ENCODE assay signal across 21 cellular contexts in the genomic region with DNA sequence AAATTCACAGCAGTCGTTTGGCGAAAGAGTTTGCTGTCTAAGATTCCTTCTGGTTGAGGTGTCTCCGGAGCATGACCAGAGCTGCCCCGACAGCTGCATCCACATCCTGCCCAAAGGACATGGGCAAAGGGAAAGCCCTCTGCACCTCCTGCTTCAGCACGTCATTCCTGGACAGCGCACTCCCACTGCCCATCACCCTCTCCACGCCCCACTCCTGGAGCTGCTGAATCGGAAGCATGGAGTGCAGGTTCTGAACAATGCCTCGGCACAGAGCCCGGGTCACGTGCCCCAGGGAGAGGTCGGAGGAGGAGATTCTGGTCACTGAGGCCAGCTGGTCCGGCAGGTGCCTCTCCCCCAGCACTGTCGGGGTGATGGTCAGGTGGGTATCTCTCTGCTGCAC. TPM values are rescaled to one million over a fixed set of nuclear protein-coding genes. Genes with fewer than 3 reads are reported as not detected.
A peak's percentile ranks its signal among the peaks of the same experiment; 100 is the strongest.
DNase-seq lines count a peak whose midpoint lies in the region; FAIRE-seq and TF ChIP-seq lines count a peak whose summit lies in the region.
"Had no signal": no experiment of that assay in that cellular context is flagged by ENCODE, and none has a peak within 500 bp of the region (broad histone marks: within the 10 kb centered on the region; RNA-seq: fewer than 3 reads in every experiment).

No MANE protein-coding gene starts in this region.

- no peak for TF ChIP-seq CTCF in HEK293 (tag by site-specific recombination; IDR thresholded peaks at IDR 0.05)

- no peaks in the 10 kb centered on the region for H3K27me3 ChIP-seq in SJCRH30

- no peak for FAIRE-seq in GM19239 (lab: Jason Lieb, UNC)
- FAIRE-seq: GM12891, GM18507, H1 had no signal

- H3K36me3 ChIP-seq in HEK293 (ENCODE audit: control insufficient read depth in 2 of 2, insufficient read depth in 1 of 2, low read length in 2 of 2): peaks cover 39 to 84% of the 10 kb centered on the region in 2 experiments
- peaks cover 13% of the 10 kb centered on the region; the same call in 1 of the 2 replicates for H3K36me3 ChIP-seq in SJCRH30

- TF ChIP-seq EP300 in Ishikawa (IDR thresholded peaks at IDR 0.05; ENCODE audit: borderline replicate concordance): no peak

- H3K4me1 ChIP-seq in HEK293 (ENCODE audit: control insufficient read depth, insufficient read depth, low read length) (no peaks in the 10 kb centered on the region), SJCRH30 (no peaks in the 10 kb centered on the region)

- POLR2A ChIA-PET in HEK293 (lab: Yijun Ruan, JAX): interaction anchor here (1.0 kb wide), 1 partner anchor 39 kb away, joined by 3 read pairs; no protein-coding TSS in a partner anchor

- H3K27ac ChIP-seq in HEK293 (ENCODE audit: extremely low read depth, low read depth, low read length) (no peak overlapping the region), SJCRH30 (peak overlapping the region; percentile 31; the same call in 1 of the 2 replicates)
- H3K27ac ChIP-seq: GM23248 had no signal

- H3K9me3 ChIP-seq in HEK293 (ENCODE audit: control insufficient read depth, insufficient read depth, low read depth, low read length): no peaks in the 10 kb centered on the region
- no peaks in the 10 kb centered on the region for H3K9me3 ChIP-seq in SJCRH30 (replicated peaks)

- CTCF ChIA-PET in HEK293 (lab: Yijun Ruan, JAX): interaction anchor here (0.9 kb wide), 1 partner anchor 9 kb away, joined by 3 read pairs; no protein-coding TSS in a partner anchor

- TF ChIP-seq RAD21 in Ishikawa (IDR thresholded peaks at IDR 0.05; ENCODE audit: low read depth): no peak

- DNase-seq in SJCRH30: peak; percentile 60 to 63
- peak; percentile 67 for DNase-seq in myocyte (ENCODE audit: low read depth)
- DNase-seq in GM19239 (ENCODE audit: insufficient read length, low spot score): no peak
- no peak for DNase-seq in LoVo (ENCODE audit: low spot score)
- no peak for DNase-seq in dermis blood vessel endothelial cell
- no peak for DNase-seq in islet precursor cell
- DNase-seq: C1 segment of cervical spinal cord; Calu3; CD4-positive, alpha-beta memory T cell; COR-L47; DMS53; DMS79 treated with DMSO at 0.1 percent for 48 hours; GF-D8; GM23248; H7; HCEC 1CT had no signal

- H3K4me3 ChIP-seq in HEK293 (ENCODE audit: low read depth, low read length) (no peak overlapping the region), SJCRH30 (no peak overlapping the region)
- H3K4me3 ChIP-seq: GM23248 had no signal

TF ChIP-seq in HEK293, 187 proteins besides CTCF, POLR2A, EP300 and RAD21:
- TF ChIP-seq, protein P1, sequence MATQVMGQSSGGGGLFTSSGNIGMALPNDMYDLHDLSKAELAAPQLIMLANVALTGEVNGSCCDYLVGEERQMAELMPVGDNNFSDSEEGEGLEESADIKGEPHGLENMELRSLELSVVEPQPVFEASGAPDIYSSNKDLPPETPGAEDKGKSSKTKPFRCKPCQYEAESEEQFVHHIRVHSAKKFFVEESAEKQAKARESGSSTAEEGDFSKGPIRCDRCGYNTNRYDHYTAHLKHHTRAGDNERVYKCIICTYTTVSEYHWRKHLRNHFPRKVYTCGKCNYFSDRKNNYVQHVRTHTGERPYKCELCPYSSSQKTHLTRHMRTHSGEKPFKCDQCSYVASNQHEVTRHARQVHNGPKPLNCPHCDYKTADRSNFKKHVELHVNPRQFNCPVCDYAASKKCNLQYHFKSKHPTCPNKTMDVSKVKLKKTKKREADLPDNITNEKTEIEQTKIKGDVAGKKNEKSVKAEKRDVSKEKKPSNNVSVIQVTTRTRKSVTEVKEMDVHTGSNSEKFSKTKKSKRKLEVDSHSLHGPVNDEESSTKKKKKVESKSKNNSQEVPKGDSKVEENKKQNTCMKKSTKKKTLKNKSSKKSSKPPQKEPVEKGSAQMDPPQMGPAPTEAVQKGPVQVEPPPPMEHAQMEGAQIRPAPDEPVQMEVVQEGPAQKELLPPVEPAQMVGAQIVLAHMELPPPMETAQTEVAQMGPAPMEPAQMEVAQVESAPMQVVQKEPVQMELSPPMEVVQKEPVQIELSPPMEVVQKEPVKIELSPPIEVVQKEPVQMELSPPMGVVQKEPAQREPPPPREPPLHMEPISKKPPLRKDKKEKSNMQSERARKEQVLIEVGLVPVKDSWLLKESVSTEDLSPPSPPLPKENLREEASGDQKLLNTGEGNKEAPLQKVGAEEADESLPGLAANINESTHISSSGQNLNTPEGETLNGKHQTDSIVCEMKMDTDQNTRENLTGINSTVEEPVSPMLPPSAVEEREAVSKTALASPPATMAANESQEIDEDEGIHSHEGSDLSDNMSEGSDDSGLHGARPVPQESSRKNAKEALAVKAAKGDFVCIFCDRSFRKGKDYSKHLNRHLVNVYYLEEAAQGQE (tag by site-specific recombination; IDR thresholded peaks at IDR 0.05): peak; percentile 55; the same call in 1 of the 2 replicates
- TF ChIP-seq ZSCAN16 (tag by site-specific recombination; IDR thresholded peaks at IDR 0.05): no peak
- no peak for TF ChIP-seq ZNF214 (tag by site-specific recombination; IDR thresholded peaks at IDR 0.05; ENCODE audit: borderline replicate concordance)
TF ChIP-seq in HEK293: peak in this region for 1.

TF ChIP-seq in Ishikawa, 13 proteins besides CTCF, POLR2A, EP300 and RAD21:
- TF ChIP-seq, protein P2, sequence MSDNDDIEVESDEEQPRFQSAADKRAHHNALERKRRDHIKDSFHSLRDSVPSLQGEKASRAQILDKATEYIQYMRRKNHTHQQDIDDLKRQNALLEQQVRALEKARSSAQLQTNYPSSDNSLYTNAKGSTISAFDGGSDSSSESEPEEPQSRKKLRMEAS (IDR thresholded peaks at IDR 0.05): no peak
- TF ChIP-seq, protein P3, sequence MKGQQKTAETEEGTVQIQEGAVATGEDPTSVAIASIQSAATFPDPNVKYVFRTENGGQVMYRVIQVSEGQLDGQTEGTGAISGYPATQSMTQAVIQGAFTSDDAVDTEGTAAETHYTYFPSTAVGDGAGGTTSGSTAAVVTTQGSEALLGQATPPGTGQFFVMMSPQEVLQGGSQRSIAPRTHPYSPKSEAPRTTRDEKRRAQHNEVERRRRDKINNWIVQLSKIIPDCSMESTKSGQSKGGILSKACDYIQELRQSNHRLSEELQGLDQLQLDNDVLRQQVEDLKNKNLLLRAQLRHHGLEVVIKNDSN (IDR thresholded peaks at IDR 0.05): peak; percentile 83
- TF ChIP-seq CREB1 (IDR thresholded peaks at IDR 0.05; ENCODE audit: low read depth): no peak
- TF ChIP-seq, protein P1 (IDR thresholded peaks at IDR 0.05; ENCODE audit: low read depth): peak; percentile 75

RNA-seq across cellular contexts. Expression of a gene that starts 1.3 kb away (rescaled TPM):
- total RNA-seq in SJCRH30 (2014; rRNA removed; shearing (Covaris generic)): 3.1 and 4.0 TPM in 2 replicates
- total RNA-seq in myocyte (0.99 and 1.3 TPM in 2 replicates), dermis blood vessel endothelial cell (0.84 and 1.5 TPM in 2 replicates)
- polyA plus RNA-seq in myocyte (2012): 1.8 TPM

RNA-seq across cellular contexts. Expression of a gene that starts 25.5 kb away (rescaled TPM):
- 11.4 and 12.4 TPM in 2 replicates for total RNA-seq in SJCRH30 (2014; rRNA removed; shearing (Covaris generic))
- total RNA-seq in myocyte: 3.5 and 4.8 TPM in 2 replicates
- 3.9 TPM for polyA plus RNA-seq in myocyte (2012)
- total RNA-seq in dermis blood vessel endothelial cell: 21.8 and 29.0 TPM in 2 replicates

RNA-seq across cellular contexts. Expression of a gene that starts 26.0 kb away (rescaled TPM):
- total RNA-seq in SJCRH30 (2014; rRNA removed; shearing (Covaris generic)): 6.0 and 8.1 TPM in 2 replicates
- total RNA-seq in myocyte (36.1 and 39.6 TPM in 2 replicates), dermis blood vessel endothelial cell (28.2 and 37.8 TPM in 2 replicates)
- polyA plus RNA-seq in myocyte (2012): 27.0 TPM

RNA-seq across cellular contexts. Expression of a gene that starts 52.9 kb away (rescaled TPM):
- total RNA-seq in SJCRH30 (2014; rRNA removed; shearing (Covaris generic)): 1.6 and 2.0 TPM in 2 replicates
- total RNA-seq in myocyte (0.08 and 0.26 TPM in 2 replicates), dermis blood vessel endothelial cell (not detected in 2 replicates)
- polyA plus RNA-seq in myocyte (2012): 0.16 TPM
- polyA plus RNA-seq: CD4-positive, alpha-beta memory T cell had no signal

RNA-seq across cellular contexts. Expression of a gene that starts 57.9 kb away (rescaled TPM):
- 27.6 and 28.6 TPM in 2 replicates for total RNA-seq in SJCRH30 (2014; rRNA removed; shearing (Covaris generic))
- total RNA-seq in myocyte (95.1 and 122 TPM in 2 replicates), dermis blood vessel endothelial cell (224 and 238 TPM in 2 replicates)
- polyA plus RNA-seq in myocyte (2012): 201 TPM

Comparison
In these comparisons a context has a peak if more than half of its experiments do, and no peak if none do; other contexts are left out.
1. DNase-seq: peak in SJCRH30 (2 of 2) and myocyte (single experiment); none in GM19239 (single experiment), LoVo (single experiment), dermis blood vessel endothelial cell (single experiment) and islet precursor cell (single experiment).